Comparison of ENCODE assay signal across 13 cellular contexts in genomic region chr5:110048508-110048907, GRCh38.
"Had no signal": no experiment of that assay in that cellular context is flagged by ENCODE, and none has a peak within 500 bp of the region (broad histone marks: within the 10 kb centered on the region; RNA-seq: fewer than 3 reads in every experiment).

No MANE protein-coding gene starts in this region.

- ATAC-seq: activated CD4-positive, CD25-positive, alpha-beta regulatory T cell treated with anti-CD3 and anti-CD28 coated beads, Interleukin-2, amount 50 U/mL, for 24 hours; activated T-helper 17 cell treated with anti-CD3 and anti-CD28 coated beads, Interleukin-2, amount 50 U/mL, for 72 hours; heart left ventricle; left lobe of liver; stimulated activated memory B cell treated with anti-CD40 and anti-IgM and Interleukin-4, amounts not matched to agents 10 μg/mL and 1 μg/mL and 100 μg/mL, for 72 hours had no signal

- H3K27me3 ChIP-seq: ovary, transverse colon had no signal

- H3K9me3 Mint-ChIP-seq: activated T-helper 17 cell treated with anti-CD3 and anti-CD28 coated beads, Interleukin-2, amount 50 U/mL, for 72 hours had no signal

- H3K36me3 ChIP-seq: heart left ventricle, ovary, transverse colon had no signal

- H3K27ac ChIP-seq: epithelial cell of prostate, heart left ventricle, ovary, transverse colon had no signal

- H3K4me3 Mint-ChIP-seq: activated naive CD4-positive, alpha-beta T cell treated with anti-CD3 and anti-CD28 coated beads, Interleukin-2, amount 10 ng/mL, durations not matched to agents 7 days and 5 days; activated T-helper 17 cell treated with anti-CD3 and anti-CD28 coated beads, Interleukin-2, amount 50 U/mL, for 72 hours; neural crest cell; stimulated activated memory B cell treated with anti-CD40 and anti-IgM and Interleukin-4, amounts not matched to agents 10 μg/mL and 1 μg/mL and 100 μg/mL, for 72 hours had no signal

- H3K4me1 ChIP-seq: transverse colon had no signal

- H3K27me3 Mint-ChIP-seq: activated naive CD4-positive, alpha-beta T cell treated with anti-CD3 and anti-CD28 coated beads, Interleukin-2, amount 10 ng/mL, durations not matched to agents 7 days and 5 days had no signal

- H3K36me3 Mint-ChIP-seq: stimulated activated memory B cell treated with anti-CD40 and anti-IgM and Interleukin-4, amounts not matched to agents 10 μg/mL and 1 μg/mL and 100 μg/mL, for 72 hours had no signal

- DNase-seq: activated CD4-positive, alpha-beta T cell treated with anti-CD3 and anti-CD28 coated beads, Interleukin-2, amount 50 U/mL, for 4 hours; activated naive CD4-positive, alpha-beta T cell treated with anti-CD3 and anti-CD28 coated beads, Interleukin-2, amount 10 ng/mL, durations not matched to agents 7 days and 5 days; dermis blood vessel endothelial cell; foreskin melanocyte; heart left ventricle; ovary; transverse colon had no signal

- H3K4me3 ChIP-seq: heart left ventricle, ovary, transverse colon had no signal

- H3K27ac Mint-ChIP-seq: activated naive CD4-positive, alpha-beta T cell treated with anti-CD3 and anti-CD28 coated beads, Interleukin-2, amount 10 ng/mL, durations not matched to agents 7 days and 5 days; activated T-helper 17 cell treated with anti-CD3 and anti-CD28 coated beads, Interleukin-2, amount 50 U/mL, for 72 hours; stimulated activated memory B cell treated with anti-CD40 and anti-IgM and Interleukin-4, amounts not matched to agents 10 μg/mL and 1 μg/mL and 100 μg/mL, for 72 hours had no signal

- H3K4me1 Mint-ChIP-seq: neural crest cell had no signal

- H3K9me3 ChIP-seq: ovary, transverse colon had no signal
